ENCODE assay signal across 27 cellular contexts in the genomic region with DNA sequence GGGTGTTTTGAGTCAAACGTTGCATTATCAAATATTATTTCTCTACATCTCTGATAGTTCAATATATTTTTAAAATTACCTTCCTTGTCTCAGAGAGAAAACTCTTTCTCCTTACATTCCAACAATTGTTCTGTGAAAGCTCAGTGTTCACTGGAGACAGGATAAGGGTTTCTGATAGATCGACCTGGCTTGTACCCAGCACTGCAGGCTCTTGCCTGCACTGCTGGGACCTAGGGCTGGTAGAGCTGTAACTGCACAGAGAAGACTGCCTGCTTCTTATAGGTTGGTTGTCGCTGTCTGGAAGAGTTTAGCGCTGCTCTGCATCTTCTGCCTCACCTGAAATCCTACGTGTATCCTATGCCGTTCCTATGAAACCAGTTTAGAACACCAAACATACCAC.
"Had no signal": no experiment of that assay in that cellular context is flagged by ENCODE, and none has a peak within 500 bp of the region (broad histone marks: within the 10 kb centered on the region; RNA-seq: fewer than 3 reads in every experiment).

No MANE protein-coding gene starts in this region.

- H3K27me3 ChIP-seq: ascending aorta, neutrophil, ovary, upper lobe of left lung had no signal

- H3K36me3 ChIP-seq: ascending aorta, neutrophil, ovary, prostate gland, thoracic aorta, upper lobe of left lung had no signal

- ATAC-seq: activated CD8-positive, alpha-beta T cell treated with anti-CD3 and anti-CD28 coated beads, Interleukin-2, amount 10 ng/mL, durations not matched to agents 7 days and 5 days; activated T-cell treated with anti-CD3 and anti-CD28 coated beads, Interleukin-2, amount 50 U/mL, for 72 hours; esophagus mucosa; left lobe of liver; sciatic nerve; stimulated activated naive CD8-positive, alpha-beta T cell treated with anti-CD3 and anti-CD28 coated beads, Interleukin-15, Interleukin-2, amounts not matched to agents 100 U/mL and 50 U/mL, for 24 hours had no signal

- H3K27ac ChIP-seq: ascending aorta, neutrophil, ovary, prostate gland, skin epidermis, thoracic aorta, upper lobe of left lung had no signal

- H3K4me3 ChIP-seq: ascending aorta, lung, ovary, prostate gland, skin epidermis, thoracic aorta, upper lobe of left lung had no signal

- DNase-seq: activated CD4-positive, alpha-beta T cell treated with anti-CD3 and anti-CD28 coated beads for 1 hour; activated CD4-positive, alpha-beta T cell treated with anti-CD3 and anti-CD28 coated beads, Interleukin-2, amount 50 U/mL, for 1 hour; activated CD8-positive, alpha-beta T cell treated with anti-CD3 and anti-CD28 coated beads, Interleukin-2, amount 10 ng/mL, durations not matched to agents 7 days and 5 days; activated naive CD4-positive, alpha-beta T cell; activated T-cell treated with anti-CD3 and anti-CD28 coated beads for 4 hours; activated T-cell treated with anti-CD3 and anti-CD28 coated beads, Interleukin-2, amount 50 U/mL, for 72 hours; central memory CD4-positive, alpha-beta T cell; endodermal cell; foreskin melanocyte; kidney glomerular epithelial cell; nephron progenitor cell; ovary; retina; stimulated activated CD4-positive, alpha-beta T cell treated with anti-CD3 and anti-CD28 coated beads, Interleukin-12 subunit alpha, Interleukin-12 subunit beta, amount 100 ng/mL, for 4 hours; stimulated activated CD4-positive, alpha-beta T cell treated with anti-CD3 and anti-CD28 coated beads, Interleukin-4, amount 100 ng/mL, for 1 hour; stimulated activated naive CD8-positive, alpha-beta T cell treated with anti-CD3 and anti-CD28 coated beads, Interleukin-15, Interleukin-2, amounts not matched to agents 100 U/mL and 50 U/mL, for 24 hours; T-helper 2 cell; upper lobe of left lung had no signal

- H3K9me3 ChIP-seq: ascending aorta, neutrophil, ovary, prostate gland, thoracic aorta, upper lobe of left lung had no signal

- H3K4me1 ChIP-seq: ascending aorta, prostate gland, upper lobe of left lung had no signal
